Comparison of ENCODE assay signal across 12 cellular contexts in the genomic region with DNA sequence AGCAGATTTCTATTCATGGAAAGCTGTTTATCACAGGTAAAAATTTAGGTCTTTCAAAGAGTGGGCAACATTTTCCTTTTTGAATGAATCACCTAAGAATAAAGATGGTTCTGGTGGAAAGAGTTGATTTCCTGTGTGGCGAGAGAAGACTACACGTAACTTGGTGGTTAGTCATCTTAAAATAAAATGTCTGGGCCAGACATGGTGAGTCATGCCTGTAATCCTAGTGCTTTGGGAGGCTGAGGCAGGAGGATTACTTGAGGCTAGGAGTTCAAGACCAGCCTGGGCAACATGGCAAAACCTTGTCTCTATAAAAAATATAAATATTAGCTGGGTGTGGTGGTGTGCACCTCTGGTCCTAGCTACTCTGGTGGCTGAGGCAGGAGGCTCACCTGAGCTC.
DNase-seq lines count a peak whose midpoint lies in the region; ATAC-seq and TF ChIP-seq lines count a peak whose summit lies in the region.
"Had no signal": no experiment of that assay in that cellular context is flagged by ENCODE, and none has a peak within 500 bp of the region (broad histone marks: within the 10 kb centered on the region; RNA-seq: fewer than 3 reads in every experiment).

No MANE protein-coding gene starts in this region.

- H3K4me3 Mint-ChIP-seq in activated CD8-positive, alpha-beta T cell treated with anti-CD3 and anti-CD28 coated beads, Interleukin-2, amount 10 ng/mL, durations not matched to agents 7 days and 5 days, result no peak overlapping the region
- no peak overlapping the region for H3K4me3 Mint-ChIP-seq in stimulated activated naive CD8-positive, alpha-beta T cell treated with anti-CD3 and anti-CD28 coated beads, Interleukin-15, Interleukin-2, amounts not matched to agents 100 ng/mL and 50 ng/mL, for 24 hours
- H3K4me3 Mint-ChIP-seq: B cell had no signal

- no peak overlapping the region for H3K4me3 ChIP-seq in fibroblast of villous mesenchyme (ENCODE audit: low read depth, low read length)

- H3K9me3 Mint-ChIP-seq in activated CD8-positive, alpha-beta T cell treated with anti-CD3 and anti-CD28 coated beads, Interleukin-2, amount 10 ng/mL, durations not matched to agents 7 days and 5 days (ENCODE audit: insufficient read depth), result peaks cover 4% of the 10 kb centered on the region
- peaks cover 10% of the 10 kb centered on the region for H3K9me3 Mint-ChIP-seq in stimulated activated naive CD8-positive, alpha-beta T cell treated with anti-CD3 and anti-CD28 coated beads, Interleukin-15, Interleukin-2, amounts not matched to agents 100 ng/mL and 50 ng/mL, for 24 hours

- H3K27me3 Mint-ChIP-seq in activated CD8-positive, alpha-beta T cell treated with anti-CD3 and anti-CD28 coated beads, Interleukin-2, amount 10 ng/mL, durations not matched to agents 7 days and 5 days (ENCODE audit: low read depth), result no peaks in the 10 kb centered on the region
- H3K27me3 Mint-ChIP-seq in stimulated activated naive CD8-positive, alpha-beta T cell treated with anti-CD3 and anti-CD28 coated beads, Interleukin-15, Interleukin-2, amounts not matched to agents 100 ng/mL and 50 ng/mL, for 24 hours, result no peaks in the 10 kb centered on the region
- H3K27me3 Mint-ChIP-seq: B cell had no signal

- no peak for TF ChIP-seq CTCF in fibroblast of villous mesenchyme (IDR thresholded peaks at IDR 0.05; ENCODE audit: insufficient read depth, low read depth, low read length)

- peaks cover 13% of the 10 kb centered on the region for H3K4me1 Mint-ChIP-seq in activated CD8-positive, alpha-beta T cell treated with anti-CD3 and anti-CD28 coated beads, Interleukin-2, amount 10 ng/mL, durations not matched to agents 7 days and 5 days (ENCODE audit: low read depth)
- peaks cover 50% of the 10 kb centered on the region for H3K4me1 Mint-ChIP-seq in stimulated activated naive CD8-positive, alpha-beta T cell treated with anti-CD3 and anti-CD28 coated beads, Interleukin-15, Interleukin-2, amounts not matched to agents 100 ng/mL and 50 ng/mL, for 24 hours (ENCODE audit: low read depth)

- POLR2A ChIA-PET in activated CD8-positive, alpha-beta T cell treated with anti-CD3 and anti-CD28 coated beads, Interleukin-2, amount 10 ng/mL, durations not matched to agents 7 days and 5 days (lab: Charles Lee), result no interaction called here

- no peak overlapping the region for H3K27ac Mint-ChIP-seq in activated CD8-positive, alpha-beta T cell treated with anti-CD3 and anti-CD28 coated beads, Interleukin-2, amount 10 ng/mL, durations not matched to agents 7 days and 5 days
- H3K27ac Mint-ChIP-seq in stimulated activated naive CD8-positive, alpha-beta T cell treated with anti-CD3 and anti-CD28 coated beads, Interleukin-15, Interleukin-2, amounts not matched to agents 100 ng/mL and 50 ng/mL, for 24 hours, result peak overlapping the region; percentile 94
- H3K27ac Mint-ChIP-seq: B cell had no signal

- CTCF ChIA-PET in activated CD8-positive, alpha-beta T cell treated with anti-CD3 and anti-CD28 coated beads, Interleukin-2, amount 10 ng/mL, durations not matched to agents 7 days and 5 days (lab: Charles Lee), result no interaction called here

- H3K36me3 Mint-ChIP-seq in activated CD8-positive, alpha-beta T cell treated with anti-CD3 and anti-CD28 coated beads, Interleukin-2, amount 10 ng/mL, durations not matched to agents 7 days and 5 days (ENCODE audit: low read depth), result no peaks in the 10 kb centered on the region
- peaks cover 25% of the 10 kb centered on the region for H3K36me3 Mint-ChIP-seq in stimulated activated naive CD8-positive, alpha-beta T cell treated with anti-CD3 and anti-CD28 coated beads, Interleukin-15, Interleukin-2, amounts not matched to agents 100 ng/mL and 50 ng/mL, for 24 hours (ENCODE audit: low read depth)

- ATAC-seq in activated CD8-positive, alpha-beta T cell treated with anti-CD3 and anti-CD28 coated beads, Interleukin-2, amount 10 ng/mL, durations not matched to agents 7 days and 5 days, result peak; percentile 58
- ATAC-seq in HG02623 (IDR thresholded peaks at IDR 0.05; ENCODE audit: unreplicated experiment), result no peak

- DNase-seq in activated CD8-positive, alpha-beta memory T cell treated with anti-CD3 and anti-CD28 coated beads, Interleukin-2, amount 50 U/mL, for 48 hours, result peak; percentile 56
- no peak for DNase-seq in activated CD8-positive, alpha-beta memory T cell treated with anti-CD3 and anti-CD28 coated beads for 24 hours
- DNase-seq in activated CD8-positive, alpha-beta T cell treated with anti-CD3 and anti-CD28 coated beads, Interleukin-2, amount 10 ng/mL, durations not matched to agents 7 days and 5 days, result peak; percentile 52
- peak; percentile 47 for DNase-seq in fibroblast of villous mesenchyme (ENCODE audit: low read depth)
- DNase-seq in epidermal melanocyte (ENCODE audit: insufficient read length, low spot score), result no peak
- DNase-seq in ureter (ENCODE audit: low spot score), result no peak
- DNase-seq: activated CD4-positive, CD25-positive, alpha-beta regulatory T cell; NCI-H1092; occipital lobe had no signal

Comparison
In these comparisons a context has a peak if more than half of its experiments do, and no peak if none do; other contexts are left out.
1. DNase-seq: peak in activated CD8-positive, alpha-beta memory T cell treated with anti-CD3 and anti-CD28 coated beads, Interleukin-2, amount 50 U/mL, for 48 hours (single experiment), activated CD8-positive, alpha-beta T cell treated with anti-CD3 and anti-CD28 coated beads, Interleukin-2, amount 10 ng/mL, durations not matched to agents 7 days and 5 days (single experiment) and fibroblast of villous mesenchyme (single experiment); none in activated CD8-positive, alpha-beta memory T cell treated with anti-CD3 and anti-CD28 coated beads for 24 hours (single experiment), epidermal melanocyte (single experiment) and ureter (single experiment).